8 cellular contexts compared by ENCODE assay signal in the genomic region with DNA sequence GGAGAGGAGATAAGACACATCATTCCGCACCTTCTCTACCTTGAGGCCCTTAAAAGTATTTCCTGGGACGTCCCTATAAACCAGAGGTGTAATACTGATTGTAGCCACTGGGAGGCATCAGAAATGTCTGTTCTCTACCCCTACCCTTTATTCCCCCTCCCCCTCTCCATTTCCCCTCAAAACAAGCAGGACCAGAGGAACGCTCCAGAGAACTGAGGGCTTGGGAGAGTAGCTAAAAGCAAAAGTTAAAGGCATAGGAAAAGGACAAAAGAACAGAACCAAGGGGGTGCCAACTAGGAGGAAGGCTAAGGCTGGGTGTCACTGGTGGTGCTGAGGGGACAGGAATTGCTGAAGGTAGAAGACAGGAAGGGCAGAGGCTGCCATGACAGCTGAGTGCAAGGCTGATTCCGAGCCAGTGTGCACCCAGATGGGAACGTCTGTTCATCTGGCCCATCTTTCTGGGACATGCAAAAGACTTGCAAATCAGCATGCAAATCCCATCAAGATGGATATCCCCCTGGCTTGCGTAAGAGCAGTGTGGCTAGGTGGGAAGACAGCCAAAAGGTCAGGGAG. TPM values are rescaled to one million over a fixed set of nuclear protein-coding genes. Genes with fewer than 3 reads are reported as not detected.
DNase-seq lines count a peak whose midpoint lies in the region; ATAC-seq and TF ChIP-seq lines count a peak whose summit lies in the region.

No MANE protein-coding gene starts in this region.

- H3K27me3 ChIP-seq in dorsolateral prefrontal cortex = no peaks in the 10 kb centered on the region

- H3K4me3 ChIP-seq in dorsolateral prefrontal cortex = no peak overlapping the region

- peaks cover 20 to 31% (median 20%) of the 10 kb centered on the region in 3 donors for H3K4me1 Mint-ChIP-seq in IgD-negative memory B cell
- peaks cover 17 to 31% (median 20%) of the 10 kb centered on the region in 3 donors for H3K4me1 Mint-ChIP-seq in T-cell
- H3K4me1 Mint-ChIP-seq in naive B cell = peaks cover 42 to 50% (median 45%) of the 10 kb centered on the region in 3 donors

- no peaks in the 10 kb centered on the region for H3K9me3 Mint-ChIP-seq in IgD-negative memory B cell
- no peaks in the 10 kb centered on the region for H3K9me3 Mint-ChIP-seq in T-cell
- H3K9me3 Mint-ChIP-seq in naive B cell = no peaks in the 10 kb centered on the region

- no peaks in the 10 kb centered on the region for H3K27me3 Mint-ChIP-seq in IgD-negative memory B cell
- no peaks in the 10 kb centered on the region for H3K27me3 Mint-ChIP-seq in T-cell
- no peaks in the 10 kb centered on the region for H3K27me3 Mint-ChIP-seq in naive B cell

- H3K27ac ChIP-seq in dorsolateral prefrontal cortex = peak overlapping the region in 5 of 59 donors; percentile 9 to 21 (median 18)

- peak; percentile 44 to 83 (median 72) for TF ChIP-seq CTCF in dorsolateral prefrontal cortex (IDR thresholded peaks at IDR 0.05 in 54 of 56, conservative IDR thresholded peaks at IDR 0.05 in 2 of 56; ENCODE audit: low read depth in 1 of 56, partially characterized antibody in 56 of 56)

- intact Hi-C loops in dorsolateral prefrontal cortex (cut with DNase I) = loop anchor here (2.0 to 5.0 kb wide), 3 partner anchors 43 to 82 kb away; no protein-coding TSS in a partner anchor

- H3K4me3 Mint-ChIP-seq in IgD-negative memory B cell (peak overlapping the region in 3 of 4 donors; percentile 34 to 58 (median 37)), T-cell (peak overlapping the region in 1 of 3 donors; percentile 10), naive B cell (peak overlapping the region in 3 of 8 donors; percentile 1 to 88 (median 7))

- ATAC-seq in T-cell (replicated peaks in 1 of 4) (peak; percentile 83 to 88 (median 85)), naive B cell (ENCODE audit: low read depth in 2 of 2) (peak; percentile 49 to 54), HG03442 (IDR thresholded peaks at IDR 0.05; ENCODE audit: unreplicated experiment) (no peak), GM18517 (IDR thresholded peaks at IDR 0.05; ENCODE audit: unreplicated experiment) (no peak)

- POLR2A ChIA-PET in T-cell (lab: Charles Lee) = no interaction called here

- H3K27ac Mint-ChIP-seq in IgD-negative memory B cell (peak overlapping the region; percentile 27 to 88 (median 30)), T-cell (peak overlapping the region; percentile 80), naive B cell (peak overlapping the region in 5 of 6 donors; percentile 26 to 89 (median 79))

- H3K36me3 Mint-ChIP-seq in IgD-negative memory B cell = peaks cover 8% of the 10 kb centered on the region
- peaks cover 30% of the 10 kb centered on the region for H3K36me3 Mint-ChIP-seq in T-cell
- peaks cover 9 to 26% of the 10 kb centered on the region in 2 donors for H3K36me3 Mint-ChIP-seq in naive B cell

- peak; percentile 10 for DNase-seq in NCI-H2196 (lab: John Stamatoyannopoulos, UW; ENCODE audit: unreplicated experiment)
- no peak for DNase-seq in NCI-H2196 treated with DMSO at 0.1 percent for 48 hours (lab: John Stamatoyannopoulos, UW; ENCODE audit: unreplicated experiment)
- DNase-seq in T-cell = peak in 16 of 34 experiments; percentile 14 to 58 (median 41)
- DNase-seq in dorsolateral prefrontal cortex = no peak
- DNase-seq in naive B cell = no peak

- CTCF ChIA-PET in T-cell (lab: Charles Lee) = interaction anchor here (0.5 to 1.7 kb wide), 6 partner anchors 10 to 304 kb away, joined by 3 to 7 read pairs (median 3); a partner anchor contains a TSS

RNA-seq across cellular contexts. Expression of a gene that starts 6.7 kb away (rescaled TPM):
- polyA plus RNA-seq in IgD-negative memory B cell (19.1 TPM), naive B cell (ENCODE audit: low read depth in 6 of 6) (10 to 100 TPM in 1 of 6 donors, 1 to 10 TPM in 5; 3.3 to 16.7 (median 5.2) TPM)
- total RNA-seq in T-cell (10 to 100 TPM; 59.8 to 82.8 (median 72.0) TPM), dorsolateral prefrontal cortex (100 to 1,000 TPM in 118 of 120 experiments, 10 to 100 TPM in 2; 79.4 to 186 (median 143) TPM)

RNA-seq across cellular contexts. Expression of a gene that starts 13.1 kb away (rescaled TPM):
- polyA plus RNA-seq in IgD-negative memory B cell = 97.1 TPM
- 10 to 100 TPM; 36.4 to 65.6 (median 55.8) TPM for total RNA-seq in T-cell
- total RNA-seq in dorsolateral prefrontal cortex = 10 to 100 TPM; 31.5 to 67.7 (median 51.4) TPM
- polyA plus RNA-seq in naive B cell (ENCODE audit: low read depth in 6 of 6) = 100 to 1,000 TPM in 3 of 6 donors, 10 to 100 TPM in 3; 92.4 to 171 (median 104) TPM

RNA-seq across cellular contexts. Expression of a gene that starts 16.6 kb away (rescaled TPM):
- polyA plus RNA-seq in IgD-negative memory B cell (0.36 TPM), naive B cell (ENCODE audit: low read depth in 6 of 6) (under 1 TPM in 3 of 6 donors, not detected in 3; 0.40 to 0.98 (median 0.41) TPM)
- total RNA-seq in T-cell (under 1 TPM in 2 of 5 donors, not detected in 3; 0.38 to 0.43 TPM), dorsolateral prefrontal cortex (1 to 10 TPM in 104 of 120 experiments, under 1 TPM in 14, not detected in 2; 0.36 to 3.7 (median 2.0) TPM)

RNA-seq across cellular contexts. Expression of a gene that starts 17.0 kb away (rescaled TPM):
- polyA plus RNA-seq in IgD-negative memory B cell (15.0 TPM), naive B cell (ENCODE audit: low read depth in 6 of 6) (1 to 10 TPM in 3 of 6 donors, under 1 TPM in 2, not detected in 1; 0.16 to 3.6 (median 2.0) TPM)
- total RNA-seq in T-cell (10 to 100 TPM; 15.3 to 37.9 (median 28.5) TPM), dorsolateral prefrontal cortex (100 to 1,000 TPM in 92 of 120 experiments, 10 to 100 TPM in 28; 62.4 to 504 (median 132) TPM)

RNA-seq across cellular contexts. Expression of a gene that starts 29.8 kb away (rescaled TPM):
- 3.1 TPM for polyA plus RNA-seq in IgD-negative memory B cell
- 10 to 100 TPM; 31.0 to 38.4 (median 36.3) TPM for total RNA-seq in T-cell
- total RNA-seq in dorsolateral prefrontal cortex = 10 to 100 TPM in 8 of 120 experiments, 1 to 10 TPM in 112; 1.4 to 20.7 (median 5.6) TPM
- 1 to 10 TPM in 4 of 6 donors, under 1 TPM in 1, not detected in 1; 0.79 to 3.2 (median 1.2) TPM for polyA plus RNA-seq in naive B cell (ENCODE audit: low read depth in 6 of 6)

Comparison
In these comparisons a context has a peak if more than half of its experiments do, and no peak if none do; other contexts are left out.
1. H3K27ac Mint-ChIP-seq: peak in every context shown above with its lines; median percentile 80 in T-cell; 79 in naive B cell; 30 in IgD-negative memory B cell.
2. ATAC-seq: peak in T-cell (4 of 4) and naive B cell (2 of 2); none in HG03442 (single experiment) and GM18517 (single experiment).